9 cellular contexts compared by ENCODE assay signal in the genomic region with DNA sequence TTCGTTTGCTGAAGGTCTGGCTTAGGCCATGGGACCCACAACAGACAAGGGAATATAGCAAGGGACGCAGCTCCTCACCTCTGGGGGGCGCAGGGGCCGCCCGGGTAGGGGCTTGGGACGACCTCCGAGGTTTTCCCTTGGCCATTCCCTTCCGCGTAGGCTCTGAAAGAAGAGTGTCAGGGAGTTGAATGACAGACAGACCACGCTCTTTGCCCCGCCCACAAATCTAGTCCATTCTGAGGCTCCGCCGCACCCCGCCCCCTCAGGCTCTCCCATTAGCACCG. TPM values are rescaled to one million over a fixed set of nuclear protein-coding genes. Genes with fewer than 3 reads are reported as not detected.
A peak's percentile ranks its signal among the peaks of the same experiment; 100 is the strongest.
DNase-seq lines count a peak whose midpoint lies in the region; FAIRE-seq and TF ChIP-seq lines count a peak whose summit lies in the region.
"Had no signal": no experiment of that assay in that cellular context is flagged by ENCODE, and none has a peak within 500 bp of the region (broad histone marks: within the 10 kb centered on the region; RNA-seq: fewer than 3 reads in every experiment).

No MANE protein-coding gene starts in this region.

- no peak overlapping the region for H2BK15ac ChIP-seq in H9 (ENCODE audit: low read depth, low read length)

- no peaks in the 10 kb centered on the region for H3K79me1 ChIP-seq in H9 (ENCODE audit: insufficient read depth, low read depth, low read length, poor library complexity, severe bottlenecking)

- H2BK12ac ChIP-seq in H9 (ENCODE audit: insufficient read length, low read depth, low read length) = no peak overlapping the region

- WGBS in H9 (ENCODE audit: extremely low coverage, insufficient read length, low lambda C conversion rate) = no CpG with 5 or more reads among the region's 15 CpGs

- H3K9ac ChIP-seq in H9 (ENCODE audit: extremely low read depth, insufficient read length, low read length) (peak overlapping the region; percentile 26), keratinocyte (ENCODE audit: control insufficient read depth, extremely low read depth, insufficient read depth, low read length) (peak overlapping the region; percentile 39)

- no peak overlapping the region for H3K4ac ChIP-seq in H9 (ENCODE audit: low read depth, low read length)

- peaks cover 0 to 2% (median 0%) of the 10 kb centered on the region in 3 experiments; a peak in 3 of 7 replicates for H3K36me3 Mint-ChIP-seq in H9 (ENCODE audit: insufficient read depth in 1 of 3, low read depth in 3 of 3)

- peaks cover 10 to 19% of the 10 kb centered on the region in 2 experiments for H3K4me1 Mint-ChIP-seq in H9

- H3K9me1 ChIP-seq in keratinocyte (ENCODE audit: control insufficient read depth, extremely low read depth, insufficient read depth, low read length) = no peaks in the 10 kb centered on the region

- no peak overlapping the region for H3K23ac ChIP-seq in H9 (ENCODE audit: insufficient read length, low read depth, low read length)

- no peak overlapping the region for H4K8ac ChIP-seq in H9 (replicated peaks; ENCODE audit: insufficient read length, low read depth, low read length)

- H3K9me3 ChIP-seq in H9 (ENCODE audit: control insufficient read depth, low read depth, low read length) = no peaks in the 10 kb centered on the region
- H3K9me3 ChIP-seq in keratinocyte (ENCODE audit: control insufficient read depth, low read depth, low read length) = no peaks in the 10 kb centered on the region

- H4K20me1 ChIP-seq in H9 (ENCODE audit: control insufficient read depth, insufficient read depth, insufficient read length) (no peaks in the 10 kb centered on the region), keratinocyte (ENCODE audit: control insufficient read depth, extremely low read depth, insufficient read depth, low read length) (no peaks in the 10 kb centered on the region)

- H2AFZ ChIP-seq in H9 (ENCODE audit: low read length) (peak overlapping the region; percentile 72), keratinocyte (ENCODE audit: control insufficient read depth, low read length) (peak overlapping the region; percentile 62)

- H2BK120ac ChIP-seq in H9 (ENCODE audit: low read depth, low read length, poor library complexity, severe bottlenecking) = no peak overlapping the region

- DNase-seq in H9 (no peak), astrocyte of the cerebellum (ENCODE audit: low read depth) (no peak), keratinocyte (ENCODE audit: low read depth, low spot score) (no peak), SHP77 treated with DMSO at 0.1 percent for 48 hours (lab: John Stamatoyannopoulos, UW) (no peak), pons (ENCODE audit: low spot score) (no peak), NCI-H748 (lab: John Stamatoyannopoulos, UW; ENCODE audit: unreplicated experiment) (no peak)
- no peak for DNase-seq in central memory CD4-positive, alpha-beta T cell
- DNase-seq: KG1 had no signal

- no peaks in the 10 kb centered on the region; a peak in 2 of 5 replicates for H3K9me3 Mint-ChIP-seq in H9

- no peak overlapping the region for H4K5ac ChIP-seq in H9 (ENCODE audit: insufficient read length, low read depth, low read length)

- H2AK5ac ChIP-seq in H9 (ENCODE audit: insufficient read length, low read length) = no peak overlapping the region

- no peak overlapping the region for H3T11ph ChIP-seq in H9 (ENCODE audit: low read length)

- no peak overlapping the region for H2BK20ac ChIP-seq in H9 (ENCODE audit: low read depth, low read length, poor library complexity, severe bottlenecking)

- FAIRE-seq in keratinocyte (lab: Jason Lieb, UNC) = peak; percentile 88

- in situ Hi-C loops in astrocyte of the cerebellum (cut with HindIII; ENCODE audit: low sequenced_read_pairs) = no loop called here

- no peak overlapping the region for H2BK5ac ChIP-seq in H9 (ENCODE audit: insufficient read length, low read length)

- no peak overlapping the region for H3K14ac ChIP-seq in H9 (ENCODE audit: insufficient read depth, low read length)

- H3K4me2 ChIP-seq in H9 (ENCODE audit: insufficient read depth, insufficient read length, low read length) (peak overlapping the region; percentile 25), keratinocyte (ENCODE audit: control insufficient read depth, extremely low read depth, insufficient read depth, low read depth, low read length) (peak overlapping the region; percentile 64)

- H3K79me2 ChIP-seq in H9 (ENCODE audit: insufficient read depth, low read length) (no peaks in the 10 kb centered on the region), keratinocyte (ENCODE audit: control insufficient read depth, insufficient read depth, low read length) (no peaks in the 10 kb centered on the region)

- H3K4me3 ChIP-seq in astrocyte of the cerebellum (ENCODE audit: low read depth, low read length) (peak overlapping the region; percentile 36), keratinocyte (ENCODE audit: control insufficient read depth in 2 of 3, extremely low read depth in 1 of 3, insufficient read depth in 2 of 3, low read depth in 1 of 3, low read length in 3 of 3) (peak overlapping the region; percentile 7 to 48 (median 25)), skin epidermis (peak overlapping the region in 6 of 7 experiments; percentile 2 to 36 (median 26))

- H4K91ac ChIP-seq in H9 (ENCODE audit: insufficient read length, low read depth, low read length) = no peak overlapping the region

- H3K27ac Mint-ChIP-seq in H9 = no peak overlapping the region

- no peak overlapping the region for H3K56ac ChIP-seq in H9 (ENCODE audit: insufficient read length, low read depth, low read length)

- H3K18ac ChIP-seq in H9 (ENCODE audit: insufficient read length, low read depth, low read length) = no peak overlapping the region

- no peaks in the 10 kb centered on the region for H3K36me3 ChIP-seq in keratinocyte (ENCODE audit: control insufficient read depth in 2 of 2, extremely low read depth in 1 of 2, insufficient read depth in 2 of 2, low read length in 2 of 2)

- peaks cover 3% of the 10 kb centered on the region; the same call in 1 of the 2 replicates for H3K4me1 ChIP-seq in H9 (ENCODE audit: insufficient read depth, low read length)
- H3K4me1 ChIP-seq in keratinocyte (ENCODE audit: control insufficient read depth, extremely low read depth, insufficient read depth, low read length) = peaks cover 6% of the 10 kb centered on the region

- no peaks in the 10 kb centered on the region for H3K27me3 ChIP-seq in H9 (ENCODE audit: insufficient read depth, low read length)
- no peaks in the 10 kb centered on the region for H3K27me3 ChIP-seq in keratinocyte (ENCODE audit: control insufficient read depth, extremely low read depth, insufficient read depth, low read length)

- H3K27me3 Mint-ChIP-seq in H9 (ENCODE audit: low read depth) = peaks cover 3% of the 10 kb centered on the region

- peak; percentile 75 for TF ChIP-seq CTCF in H9 (conservative IDR thresholded peaks at IDR 0.05)
- TF ChIP-seq CTCF in astrocyte of the cerebellum (IDR thresholded peaks at IDR 0.05; ENCODE audit: low read depth, low read length, missing control alignments) = peak; percentile 50
- TF ChIP-seq CTCF in keratinocyte (optimal IDR thresholded peaks at IDR 0.05 in 1 of 3, IDR thresholded peaks at IDR 0.05 in 1 of 3, conservative IDR thresholded peaks at IDR 0.05 in 1 of 3; ENCODE audit: extremely low read depth in 1 of 3, insufficient read depth in 2 of 3, low read length in 3 of 3) = no peak

- H3K27ac ChIP-seq in H9 (ENCODE audit: insufficient read length, low read depth, low read length) = no peak overlapping the region
- H3K27ac ChIP-seq in keratinocyte (ENCODE audit: control insufficient read depth, insufficient read depth, low read length) = peak overlapping the region; percentile 21
- H3K27ac ChIP-seq in skin epidermis = peak overlapping the region in 18 of 21 experiments; percentile 53 to 86 (median 76)

- no peaks in the 10 kb centered on the region for H3K23me2 ChIP-seq in H9 (ENCODE audit: insufficient read length, low read depth, low read length, poor library complexity, severe bottlenecking)

- no peak overlapping the region for H3K4me3 Mint-ChIP-seq in H9

- dilution Hi-C loops in keratinocyte (cut with MboI; ENCODE audit: extremely low pct_ligation_motif_present, low sequenced_read_pairs) = no loop called here

RNA-seq across cellular contexts. Expression of gene ZNF414, which starts 11.4 kb away (rescaled TPM):
- 29.3 and 38.1 TPM in 2 replicates for total RNA-seq in H9 (2021)
- polyA plus RNA-seq in keratinocyte = 1.9 to 6.0 TPM (median 2.5 TPM) in 3 replicates
- 0.77 TPM for polyA plus RNA-seq in keratinocyte (2011; ENCODE audit: low read depth)
- polyA plus RNA-seq in keratinocyte (2011; cell fraction: cytosol; rRNA removed) = 1.8 and 4.8 TPM in 2 replicates
- polyA plus RNA-seq in keratinocyte (2011; cell fraction: nucleus; rRNA removed) = 5.0 and 6.2 TPM in 2 replicates
- polyA plus RNA-seq in keratinocyte (2012; ENCODE audit: low replicate concordance) = 5.7 and 16.5 TPM in 2 replicates
- polyA minus RNA-seq in keratinocyte = 1.6 to 2.6 TPM (median 1.6 TPM) in 3 replicates
- polyA minus RNA-seq in keratinocyte (2011; cell fraction: cytosol; rRNA and poly(A)+ RNA removed) = 7.1 TPM
- 2.1 and 6.1 TPM in 2 replicates for polyA minus RNA-seq in keratinocyte (2011; cell fraction: nucleus; rRNA and poly(A)+ RNA removed)

RNA-seq across cellular contexts. Expression of gene PRAM1, which starts 22.9 kb away (rescaled TPM):
- 0.44 TPM in 2 replicates for total RNA-seq in H9 (2021)
- polyA plus RNA-seq in keratinocyte = not detected in 3 replicates
- 0.22 TPM for polyA plus RNA-seq in keratinocyte (2011; ENCODE audit: low read depth)
- not detected in 2 replicates for polyA plus RNA-seq in keratinocyte (2011; cell fraction: cytosol; rRNA removed)
- polyA plus RNA-seq in keratinocyte (2011; cell fraction: nucleus; rRNA removed) = 0.12 TPM in 1 of 2 replicates, not detected in the other
- polyA plus RNA-seq in keratinocyte (2012; ENCODE audit: low replicate concordance) = 0.23 TPM in 1 of 2 replicates, not detected in the other
- not detected in 3 replicates for polyA minus RNA-seq in keratinocyte
- not detected for polyA minus RNA-seq in keratinocyte (2011; cell fraction: cytosol; rRNA and poly(A)+ RNA removed)
- polyA minus RNA-seq in keratinocyte (2011; cell fraction: nucleus; rRNA and poly(A)+ RNA removed) = not detected in 2 replicates

RNA-seq across cellular contexts. Expression of gene MYO1F, which starts 51.9 kb away (rescaled TPM):
- total RNA-seq in H9 (2021) = 1.0 and 1.2 TPM in 2 replicates
- polyA plus RNA-seq in keratinocyte = 0.08 to 0.14 TPM (median 0.08 TPM) in 3 replicates
- not detected for polyA plus RNA-seq in keratinocyte (2011; ENCODE audit: low read depth)
- polyA plus RNA-seq in keratinocyte (2011; cell fraction: cytosol; rRNA removed) = 0.07 and 0.19 TPM in 2 replicates
- 0.04 and 0.29 TPM in 2 replicates for polyA plus RNA-seq in keratinocyte (2011; cell fraction: nucleus; rRNA removed)
- polyA plus RNA-seq in keratinocyte (2012; ENCODE audit: low replicate concordance) = 0.29 and 3.4 TPM in 2 replicates
- polyA minus RNA-seq in keratinocyte = 0.10 to 0.82 TPM in 2 of 3 replicates, not detected in the other
- polyA minus RNA-seq in keratinocyte (2011; cell fraction: cytosol; rRNA and poly(A)+ RNA removed) = not detected
- polyA minus RNA-seq in keratinocyte (2011; cell fraction: nucleus; rRNA and poly(A)+ RNA removed) = not detected in 2 replicates

Comparison
In these comparisons a context has a peak if more than half of its experiments do, and no peak if none do; other contexts are left out.
1. CTCF ChIP-seq: peak in H9 (single experiment) and astrocyte of the cerebellum (single experiment); none in keratinocyte (0 of 3).
2. Peak in every context shown above with its lines, with median percentiles within 50 percentile points of each other: H3K4me3 ChIP-seq.